11 cellular contexts compared by ENCODE assay signal in the genomic region with DNA sequence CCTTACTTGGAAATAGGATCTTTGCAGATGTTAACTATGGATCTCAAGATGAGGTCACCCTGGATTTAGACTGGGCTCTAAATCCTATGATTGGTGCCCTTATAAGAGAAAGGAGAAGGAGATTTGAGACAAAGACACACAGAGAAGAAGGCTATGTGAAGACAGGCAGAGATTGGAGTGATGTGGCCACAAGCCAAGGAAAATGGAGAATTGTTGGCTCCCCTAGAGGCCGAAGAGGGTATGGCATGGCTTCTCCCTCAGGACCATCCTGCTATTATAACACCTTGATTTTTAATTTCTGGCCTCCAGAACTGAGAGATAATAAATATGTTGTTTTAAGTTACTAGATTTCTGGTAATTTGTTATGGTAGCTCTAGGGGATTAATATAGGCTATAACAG. TPM values are rescaled to one million over a fixed set of nuclear protein-coding genes. Genes with fewer than 3 reads are reported as not detected.
DNase-seq lines count a peak whose midpoint lies in the region; TF ChIP-seq lines count a peak whose summit lies in the region.
"Had no signal": no experiment of that assay in that cellular context is flagged by ENCODE, and none has a peak within 500 bp of the region (broad histone marks: within the 10 kb centered on the region; RNA-seq: fewer than 3 reads in every experiment).

No MANE protein-coding gene starts in this region.

- H3K27ac ChIP-seq in OCI-LY3 (ENCODE audit: low read length) (no peak overlapping the region), dorsolateral prefrontal cortex (no peak overlapping the region)
- H3K27ac ChIP-seq: SK-N-MC had no signal

- peaks cover 20% of the 10 kb centered on the region for H3K4me1 ChIP-seq in OCI-LY3 (ENCODE audit: low read length)

- H3K4me3 ChIP-seq in OCI-LY3 (ENCODE audit: low read length) (no peak overlapping the region), fibroblast of pulmonary artery (replicated peaks; ENCODE audit: low read depth, low read length) (no peak overlapping the region), dorsolateral prefrontal cortex (no peak overlapping the region)
- H3K4me3 ChIP-seq: lung, SK-N-MC had no signal

- H3K36me3 ChIP-seq in OCI-LY3 (replicated peaks; ENCODE audit: low read depth, low read length): peaks cover 10% of the 10 kb centered on the region

- peaks cover 6% of the 10 kb centered on the region; the same call in 1 of the 2 replicates for H3K9me3 ChIP-seq in OCI-LY3 (ENCODE audit: insufficient read depth, low read length)

- H3K4me2 ChIP-seq in OCI-LY3 (ENCODE audit: low read length): no peak overlapping the region

- peak; percentile 48 for TF ChIP-seq CTCF in OCI-LY3 (IDR thresholded peaks at IDR 0.05; ENCODE audit: low read depth, low read length)
- TF ChIP-seq CTCF in fibroblast of pulmonary artery (IDR thresholded peaks at IDR 0.05; ENCODE audit: low read length, missing control alignments): peak; percentile 63
- TF ChIP-seq CTCF in dorsolateral prefrontal cortex (IDR thresholded peaks at IDR 0.05 in 54 of 56, conservative IDR thresholded peaks at IDR 0.05 in 2 of 56; ENCODE audit: low read depth in 1 of 56, partially characterized antibody in 56 of 56): peak in 27 of 56 donors; percentile 11 to 50 (median 23)

- H3K79me2 ChIP-seq in OCI-LY3 (ENCODE audit: low read length): no peaks in the 10 kb centered on the region

- DNase-seq in stimulated activated CD4-positive, alpha-beta T cell treated with anti-CD3 and anti-CD28 coated beads, Interleukin-2, amount 100 ng/mL, for 48 hours: peak; percentile 18 to 30
- no peak for DNase-seq in stimulated activated CD4-positive, alpha-beta T cell treated with anti-CD3 and anti-CD28 coated beads, Interleukin-4, amount 100 ng/mL, for 4 hours
- peak; percentile 29 for DNase-seq in fibroblast of pulmonary artery (ENCODE audit: low read depth)
- no peak for DNase-seq in midbrain (lab: John Stamatoyannopoulos, UW)
- DNase-seq in dorsolateral prefrontal cortex: no peak
- DNase-seq in activated gamma-delta T cell (lab: John Stamatoyannopoulos, UW): no peak
- DNase-seq in iPS-NIHi7 (ENCODE audit: extremely low spot score): no peak
- DNase-seq: amygdala had no signal

- H4K20me1 ChIP-seq in OCI-LY3 (ENCODE audit: insufficient read depth, low read length): 0 out of 2 replicates have a peak, but pooled peaks cover 6% of the 10 kb centered on the region

- H3K9ac ChIP-seq in OCI-LY3 (ENCODE audit: low read length): no peak overlapping the region

- no peak overlapping the region for H2AFZ ChIP-seq in OCI-LY3 (ENCODE audit: low read depth, low read length)

- intact Hi-C loops in dorsolateral prefrontal cortex (cut with DNase I): loop anchor here in 1 of 2 donors (10.0 kb wide), 1 partner anchor 155 kb away; a partner anchor contains a TSS

- H3K27me3 ChIP-seq in OCI-LY3 (ENCODE audit: low read depth, low read length) (no peaks in the 10 kb centered on the region), dorsolateral prefrontal cortex (peaks cover 0 to under 1% (median 0%) of the 10 kb centered on the region in 45 donors)

RNA-seq across cellular contexts. Expression of a gene that starts 7.6 kb away (rescaled TPM):
- total RNA-seq in dorsolateral prefrontal cortex: 100 to 1,000 TPM in 1 of 120 experiments, 10 to 100 TPM in 119; 14.0 to 100 (median 38.9) TPM

Comparison
In these comparisons a context has a peak if more than half of its experiments do, and no peak if none do; other contexts are left out.
1. DNase-seq: peak in stimulated activated CD4-positive, alpha-beta T cell treated with anti-CD3 and anti-CD28 coated beads, Interleukin-2, amount 100 ng/mL, for 48 hours (2 of 2) and fibroblast of pulmonary artery (single experiment); none in stimulated activated CD4-positive, alpha-beta T cell treated with anti-CD3 and anti-CD28 coated beads, Interleukin-4, amount 100 ng/mL, for 4 hours (0 of 2), midbrain (single experiment), dorsolateral prefrontal cortex (0 of 10), activated gamma-delta T cell (single experiment) and iPS-NIHi7 (single experiment).